Comparison of ENCODE assay signal across 1 cellular context in the genomic region with DNA sequence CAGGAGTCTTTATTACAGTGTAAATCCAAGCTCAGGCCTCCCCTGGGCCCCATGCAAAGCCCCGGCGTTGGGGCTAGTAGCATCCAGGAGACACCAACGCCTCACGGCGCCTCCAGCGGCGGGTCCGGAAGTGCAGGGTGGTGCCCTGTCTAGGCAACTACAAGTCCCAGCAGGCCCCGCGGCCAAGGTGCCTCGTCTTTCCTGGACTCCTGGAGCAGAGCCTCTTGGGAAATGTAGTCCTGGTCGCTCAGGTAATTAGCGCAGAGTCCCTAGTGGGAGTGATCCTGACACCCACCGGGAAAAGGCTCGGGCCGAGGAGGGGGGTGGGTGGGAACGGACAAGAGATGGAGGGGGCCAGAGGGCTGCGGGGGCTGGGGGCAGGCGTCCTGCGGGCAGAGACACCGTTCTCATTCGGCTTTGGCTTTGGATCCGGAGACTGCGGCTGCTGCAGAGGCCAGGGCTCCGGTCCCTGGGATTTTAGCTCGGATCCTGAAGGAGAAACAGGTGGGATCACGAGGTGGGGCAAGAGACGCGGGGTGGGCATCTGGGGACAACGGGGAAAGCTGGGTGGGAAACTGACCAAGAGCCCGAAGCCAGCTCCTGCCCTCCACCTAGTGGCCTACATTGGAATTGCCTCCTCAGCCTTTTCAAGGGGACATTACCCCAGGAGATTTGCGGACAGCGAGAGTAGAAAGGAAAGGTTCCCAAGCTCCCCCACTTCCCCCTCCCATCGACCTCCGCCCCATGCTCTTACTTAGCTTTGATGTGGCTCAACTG.
TF ChIP-seq lines count a peak whose summit lies in the region.

No MANE protein-coding gene starts in this region.

TF ChIP-seq in IMR-90, 13 proteins besides CTCF, POLR2A, EP300 and RAD21 (continued from another document):
- TF ChIP-seq, protein P1, sequence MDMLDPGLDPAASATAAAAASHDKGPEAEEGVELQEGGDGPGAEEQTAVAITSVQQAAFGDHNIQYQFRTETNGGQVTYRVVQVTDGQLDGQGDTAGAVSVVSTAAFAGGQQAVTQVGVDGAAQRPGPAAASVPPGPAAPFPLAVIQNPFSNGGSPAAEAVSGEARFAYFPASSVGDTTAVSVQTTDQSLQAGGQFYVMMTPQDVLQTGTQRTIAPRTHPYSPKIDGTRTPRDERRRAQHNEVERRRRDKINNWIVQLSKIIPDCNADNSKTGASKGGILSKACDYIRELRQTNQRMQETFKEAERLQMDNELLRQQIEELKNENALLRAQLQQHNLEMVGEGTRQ (IDR thresholded peaks at IDR 0.05; ENCODE audit: low read depth, low read length): no peak
- TF ChIP-seq MAZ (IDR thresholded peaks at IDR 0.05; ENCODE audit: borderline replicate concordance, low read depth, low read length) (peak; percentile 22; the same call in 1 of the 2 replicates), FOS (IDR thresholded peaks at IDR 0.05; ENCODE audit: low read depth, low read length) (no peak), MAFK (IDR thresholded peaks at IDR 0.05; ENCODE audit: low read depth, low read length) (peak; percentile 82), MXI1 (IDR thresholded peaks at IDR 0.05; ENCODE audit: borderline replicate concordance, low read depth, low read length) (no peak), SMC3 (IDR thresholded peaks at IDR 0.05; ENCODE audit: low read depth, low read length) (peak; percentile 52; the same call in 1 of the 2 replicates), RFX5 (IDR thresholded peaks at IDR 0.05; ENCODE audit: low read depth, low read length) (no peak)
